Comparison of ENCODE assay signal across 9 cellular contexts in the genomic region with DNA sequence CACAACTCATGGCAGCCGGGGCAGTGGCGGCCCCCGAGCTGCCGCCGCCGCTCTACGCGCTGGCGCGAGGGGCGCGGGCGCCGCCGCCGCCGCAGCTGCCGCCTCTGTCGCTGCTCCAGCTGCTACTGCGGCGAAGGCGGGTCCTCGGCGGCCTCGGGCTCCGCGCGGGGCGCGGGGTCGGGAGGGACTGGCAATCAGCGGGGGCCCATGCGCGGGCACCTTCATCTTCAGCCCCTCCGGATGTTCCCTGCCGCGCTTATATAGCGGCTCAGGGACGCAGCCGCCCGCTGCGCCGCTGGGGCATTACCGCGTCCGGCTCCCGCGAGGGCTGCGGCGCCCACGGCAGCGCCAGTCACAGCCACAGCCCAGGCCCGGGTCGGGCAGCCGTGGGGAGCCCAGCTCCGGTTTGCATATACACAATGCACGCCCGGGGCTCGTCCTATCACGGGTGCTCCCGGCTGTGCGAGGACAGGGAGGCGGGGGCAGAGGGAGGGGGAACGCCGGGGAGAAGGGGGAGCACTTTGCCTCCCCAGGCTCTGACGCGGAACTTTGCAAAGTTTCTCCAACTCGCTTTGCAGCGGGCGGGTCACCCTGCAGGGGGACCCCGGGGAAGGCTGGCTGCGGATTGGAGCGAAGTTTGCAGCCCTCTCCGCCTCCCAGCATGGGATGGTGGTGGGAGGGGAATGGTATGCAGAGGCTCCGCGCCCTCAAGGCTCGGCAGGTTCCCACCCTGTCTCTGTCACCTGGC. TPM values are rescaled to one million over a fixed set of nuclear protein-coding genes. Genes with fewer than 3 reads are reported as not detected.
DNase-seq lines count a peak whose midpoint lies in the region; TF ChIP-seq lines count a peak whose summit lies in the region.
"Had no signal": no experiment of that assay in that cellular context is flagged by ENCODE, and none has a peak within 500 bp of the region (broad histone marks: within the 10 kb centered on the region; RNA-seq: fewer than 3 reads in every experiment).

A gene with protein sequence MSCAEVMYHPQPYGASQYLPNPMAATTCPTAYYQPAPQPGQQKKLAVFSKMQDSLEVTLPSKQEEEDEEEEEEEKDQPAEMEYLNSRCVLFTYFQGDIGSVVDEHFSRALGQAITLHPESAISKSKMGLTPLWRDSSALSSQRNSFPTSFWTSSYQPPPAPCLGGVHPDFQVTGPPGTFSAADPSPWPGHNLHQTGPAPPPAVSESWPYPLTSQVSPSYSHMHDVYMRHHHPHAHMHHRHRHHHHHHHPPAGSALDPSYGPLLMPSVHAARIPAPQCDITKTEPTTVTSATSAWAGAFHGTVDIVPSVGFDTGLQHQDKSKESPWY (minus strand): TSS at position 416 of the 748 bp plus-strand sequence. CDS start 406 bp downstream, at position 10.

- no peaks in the 10 kb centered on the region for H3K36me3 Mint-ChIP-seq in activated CD4-positive, alpha-beta memory T cell treated with anti-CD3 and anti-CD28 coated beads for 36 hours
- no peaks in the 10 kb centered on the region for H3K36me3 Mint-ChIP-seq in activated CD4-positive, alpha-beta memory T cell treated with anti-CD3 and anti-CD28 coated beads, Interleukin-2, amount 10 ng/mL, durations not matched to agents 7 days and 5 days (ENCODE audit: low read depth)
- H3K36me3 Mint-ChIP-seq: activated naive CD4-positive, alpha-beta T cell treated with anti-CD3 and anti-CD28 coated beads, Interleukin-2, amount 50 U/mL, for 24 hours had no signal

- WGBS in sigmoid colon, 2 donors = 1% methylated on average over 77 of the region's 77 CpGs

- no peaks in the 10 kb centered on the region for H3K27me3 ChIP-seq in sigmoid colon

- H3K4me3 Mint-ChIP-seq in activated CD4-positive, alpha-beta memory T cell treated with anti-CD3 and anti-CD28 coated beads for 36 hours = peak within 1 kb of the TSS; percentile 32
- no peak within 1 kb of the TSS for H3K4me3 Mint-ChIP-seq in activated CD4-positive, alpha-beta memory T cell treated with anti-CD3 and anti-CD28 coated beads, Interleukin-2, amount 10 ng/mL, durations not matched to agents 7 days and 5 days
- H3K4me3 Mint-ChIP-seq: activated naive CD4-positive, alpha-beta T cell treated with anti-CD3 and anti-CD28 coated beads, Interleukin-2, amount 50 U/mL, for 24 hours had no signal

- peak within 1 kb of the TSS; percentile 85 to 98 (median 92) for H3K27ac ChIP-seq in sigmoid colon

- H3K4me3 ChIP-seq in astrocyte of the spinal cord (ENCODE audit: low read depth, low read length) (peak within 1 kb of the TSS; percentile 85), iPS-11a (ENCODE audit: low read depth, low read length) (peak within 1 kb of the TSS; percentile 72), sigmoid colon (peak within 1 kb of the TSS; percentile 76 to 84 (median 80))

- H3K9me3 Mint-ChIP-seq in activated CD4-positive, alpha-beta memory T cell treated with anti-CD3 and anti-CD28 coated beads for 36 hours = no peaks in the 10 kb centered on the region
- no peaks in the 10 kb centered on the region for H3K9me3 Mint-ChIP-seq in activated CD4-positive, alpha-beta memory T cell treated with anti-CD3 and anti-CD28 coated beads, Interleukin-2, amount 10 ng/mL, durations not matched to agents 7 days and 5 days

- peak; percentile 8 for DNase-seq in activated CD4-positive, alpha-beta memory T cell treated with anti-CD3 and anti-CD28 coated beads for 36 hours
- DNase-seq in activated CD4-positive, alpha-beta memory T cell treated with anti-CD3 and anti-CD28 coated beads, Interleukin-2, amount 10 ng/mL, durations not matched to agents 7 days and 5 days = no peak
- DNase-seq in LHCN-M2 (ENCODE audit: low read depth) = peak; percentile 91
- peak; percentile 94 for DNase-seq in astrocyte of the spinal cord (ENCODE audit: low read depth, low spot score)
- peak; percentile 93 for DNase-seq in sigmoid colon
- no peak for DNase-seq in SK-N-DZ (ENCODE audit: low spot score)
- no peak for DNase-seq in NCI-H510A treated with DMSO at 0.1 percent for 48 hours (lab: John Stamatoyannopoulos, UW)

- H3K4me1 Mint-ChIP-seq in activated CD4-positive, alpha-beta memory T cell treated with anti-CD3 and anti-CD28 coated beads for 36 hours (ENCODE audit: low read depth) = peaks cover 3% of the 10 kb centered on the region
- peaks cover 2% of the 10 kb centered on the region for H3K4me1 Mint-ChIP-seq in activated CD4-positive, alpha-beta memory T cell treated with anti-CD3 and anti-CD28 coated beads, Interleukin-2, amount 10 ng/mL, durations not matched to agents 7 days and 5 days
- H3K4me1 Mint-ChIP-seq: activated naive CD4-positive, alpha-beta T cell treated with anti-CD3 and anti-CD28 coated beads, Interleukin-2, amount 50 U/mL, for 24 hours had no signal

- H3K36me3 ChIP-seq in sigmoid colon = no peaks in the 10 kb centered on the region

- no peaks in the 10 kb centered on the region for H3K9me3 ChIP-seq in sigmoid colon

- TF ChIP-seq CTCF in astrocyte of the spinal cord (IDR thresholded peaks at IDR 0.05; ENCODE audit: low read depth, low read length) (peak; percentile 34), sigmoid colon (IDR thresholded peaks at IDR 0.05) (peak in 1 of 4 experiments; percentile 23)

- in situ Hi-C loops in astrocyte of the spinal cord (cut with HindIII; ENCODE audit: low sequenced_read_pairs) = no loop called here

- H3K27me3 Mint-ChIP-seq in activated CD4-positive, alpha-beta memory T cell treated with anti-CD3 and anti-CD28 coated beads for 36 hours = peaks cover 14% of the 10 kb centered on the region
- peaks cover 21% of the 10 kb centered on the region for H3K27me3 Mint-ChIP-seq in activated CD4-positive, alpha-beta memory T cell treated with anti-CD3 and anti-CD28 coated beads, Interleukin-2, amount 10 ng/mL, durations not matched to agents 7 days and 5 days

- no peak within 1 kb of the TSS for H3K27ac Mint-ChIP-seq in activated CD4-positive, alpha-beta memory T cell treated with anti-CD3 and anti-CD28 coated beads for 36 hours
- H3K27ac Mint-ChIP-seq in activated CD4-positive, alpha-beta memory T cell treated with anti-CD3 and anti-CD28 coated beads, Interleukin-2, amount 10 ng/mL, durations not matched to agents 7 days and 5 days = no peak within 1 kb of the TSS
- H3K27ac Mint-ChIP-seq: activated naive CD4-positive, alpha-beta T cell treated with anti-CD3 and anti-CD28 coated beads, Interleukin-2, amount 50 U/mL, for 24 hours had no signal

- CTCF ChIA-PET in activated CD4-positive, alpha-beta memory T cell treated with anti-CD3 and anti-CD28 coated beads for 36 hours (lab: Charles Lee) = no interaction called here
- CTCF ChIA-PET in activated CD4-positive, alpha-beta memory T cell treated with anti-CD3 and anti-CD28 coated beads, Interleukin-2, amount 10 ng/mL, durations not matched to agents 7 days and 5 days (lab: Charles Lee) = no interaction called here

- intact Hi-C loops in activated CD4-positive, alpha-beta memory T cell treated with anti-CD3 and anti-CD28 coated beads for 36 hours (cut with micrococcal nuclease) = no loop called here
- intact Hi-C loops in sigmoid colon (cut with DNase I) = loop anchor here (1.0 to 5.0 kb wide), 3 partner anchors 98 to 236 kb away; a partner anchor contains a TSS

- POLR2A ChIA-PET in activated CD4-positive, alpha-beta memory T cell treated with anti-CD3 and anti-CD28 coated beads for 36 hours (lab: Charles Lee) = no interaction called here
- POLR2A ChIA-PET in activated CD4-positive, alpha-beta memory T cell treated with anti-CD3 and anti-CD28 coated beads, Interleukin-2, amount 10 ng/mL, durations not matched to agents 7 days and 5 days (lab: Charles Lee) = no interaction called here

- peaks cover 0 to 39% (median 22%) of the 10 kb centered on the region in 4 donors for H3K4me1 ChIP-seq in sigmoid colon

- TF ChIP-seq EP300 in sigmoid colon (IDR thresholded peaks at IDR 0.05) = no peak

- TF ChIP-seq POLR2A in sigmoid colon (IDR thresholded peaks at IDR 0.05) = peak; percentile 23 to 49

RNA-seq across cellular contexts. Expression of the gene that starts here (rescaled TPM):
- not detected for total RNA-seq in activated CD4-positive, alpha-beta memory T cell treated with anti-CD3 and anti-CD28 coated beads for 36 hours
- not detected for total RNA-seq in activated CD4-positive, alpha-beta memory T cell treated with anti-CD3 and anti-CD28 coated beads, Interleukin-2, amount 10 ng/mL, durations not matched to agents 7 days and 5 days
- 31.3 and 41.0 TPM in 2 replicates for total RNA-seq in LHCN-M2 (2014; rRNA removed)
- polyA plus RNA-seq in LHCN-M2 (2012) = 17.8 TPM
- 10 to 100 TPM; 24.0 to 35.0 (median 31.6) TPM for total RNA-seq in sigmoid colon
- polyA plus RNA-seq in sigmoid colon = 1 to 10 TPM in 2 of 3 donors, under 1 TPM in 1; 0.23 to 4.8 (median 1.4) TPM
- polyA plus RNA-seq in SK-N-DZ (2014; cell fraction: cytosol; rRNA removed) = 0.15 and 0.36 TPM in 2 replicates
- polyA plus RNA-seq in SK-N-DZ (2014; cell fraction: nucleus; rRNA removed) = 0.16 and 0.19 TPM in 2 replicates

Comparison
In these comparisons a context has a peak if more than half of its experiments do, and no peak if none do; other contexts are left out.
1. RNA of the gene that starts here (total RNA-seq): 31.3 to 41.0 TPM in LHCN-M2 and 24.0 to 35.0 TPM in sigmoid colon; not detected in activated CD4-positive, alpha-beta memory T cell treated with anti-CD3 and anti-CD28 coated beads for 36 hours and not detected in activated CD4-positive, alpha-beta memory T cell treated with anti-CD3 and anti-CD28 coated beads, Interleukin-2, amount 10 ng/mL, durations not matched to agents 7 days and 5 days; every median in the first group is over 10 times any median in the second.
2. Peak in DNase-seq in activated CD4-positive, alpha-beta memory T cell treated with anti-CD3 and anti-CD28 coated beads for 36 hours; RNA of the gene not detected or under 1 TPM.
3. DNase-seq: peak in LHCN-M2 (single experiment), astrocyte of the spinal cord (single experiment) and sigmoid colon (single experiment); none in activated CD4-positive, alpha-beta memory T cell treated with anti-CD3 and anti-CD28 coated beads, Interleukin-2, amount 10 ng/mL, durations not matched to agents 7 days and 5 days (single experiment), SK-N-DZ (single experiment) and NCI-H510A treated with DMSO at 0.1 percent for 48 hours (single experiment).
4. Peak in every context shown above with its lines, with median percentiles within 50 percentile points of each other: H3K4me3 ChIP-seq.